Comparison of ENCODE assay signal across 22 cellular contexts in the genomic region with DNA sequence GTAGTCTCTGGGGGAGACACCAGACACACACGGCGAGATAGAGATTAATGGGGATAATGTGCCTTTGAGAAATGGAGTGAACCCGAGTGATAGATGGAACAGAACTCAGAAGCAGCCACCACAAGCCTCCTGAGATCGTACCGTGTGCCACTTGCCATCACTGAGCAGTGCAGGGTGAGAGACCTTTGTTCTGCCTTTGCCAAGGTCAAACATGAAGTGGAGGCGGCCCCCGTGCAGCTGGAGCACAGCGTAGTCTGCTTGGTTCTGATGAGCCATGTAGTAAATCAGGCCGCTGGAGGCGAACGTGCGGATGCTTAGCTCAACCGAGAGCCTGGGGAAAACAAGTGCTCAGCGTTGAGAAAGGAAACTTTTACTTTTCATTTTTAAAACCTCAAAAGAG.
"Had no signal": no experiment of that assay in that cellular context is flagged by ENCODE, and none has a peak within 500 bp of the region (broad histone marks: within the 10 kb centered on the region; RNA-seq: fewer than 3 reads in every experiment).

No MANE protein-coding gene starts in this region.

- H3K9ac ChIP-seq: neural progenitor cell had no signal

- H3K27ac Mint-ChIP-seq: activated B cell treated with CpG ODN at 0.5 μM for 24 hours; activated naive CD8-positive, alpha-beta T cell treated with anti-CD3 and anti-CD28 coated beads for 36 hours; memory B cell; stimulated activated naive CD8-positive, alpha-beta T cell treated with anti-CD3 and anti-CD28 coated beads, Interleukin-15, Interleukin-2, amounts not matched to agents 100 ng/mL and 50 ng/mL, for 24 hours had no signal

- H3K27me3 Mint-ChIP-seq: activated B cell treated with CpG ODN at 0.5 μM for 24 hours; memory B cell; stimulated activated naive CD8-positive, alpha-beta T cell treated with anti-CD3 and anti-CD28 coated beads, Interleukin-15, Interleukin-2, amounts not matched to agents 100 ng/mL and 50 ng/mL, for 24 hours had no signal

- H3K9me3 Mint-ChIP-seq: activated B cell treated with CpG ODN at 0.5 μM for 24 hours; neural progenitor cell; stimulated activated naive CD8-positive, alpha-beta T cell treated with anti-CD3 and anti-CD28 coated beads, Interleukin-15, Interleukin-2, amounts not matched to agents 100 ng/mL and 50 ng/mL, for 24 hours had no signal

- H3K36me3 ChIP-seq: gastroesophageal sphincter, prostate gland, tibial nerve, uterus had no signal

- H3K4me3 ChIP-seq: coronary artery, gastroesophageal sphincter, neural progenitor cell, prostate gland, tibial nerve, uterus had no signal

- H3K4me1 Mint-ChIP-seq: activated B cell treated with CpG ODN at 0.5 μM for 24 hours; activated naive CD8-positive, alpha-beta T cell treated with anti-CD3 and anti-CD28 coated beads for 36 hours; memory B cell had no signal

- H3K4me3 Mint-ChIP-seq: activated B cell treated with CpG ODN at 0.5 μM for 24 hours; activated naive CD8-positive, alpha-beta T cell treated with anti-CD3 and anti-CD28 coated beads for 36 hours; activated T-cell treated with anti-CD3 and anti-CD28 coated beads, Interleukin-2, amount 50 U/mL, for 4 hours; memory B cell; neural progenitor cell; stimulated activated naive CD8-positive, alpha-beta T cell treated with anti-CD3 and anti-CD28 coated beads, Interleukin-15, Interleukin-2, amounts not matched to agents 100 ng/mL and 50 ng/mL, for 24 hours had no signal

- H3K27ac ChIP-seq: coronary artery, gastroesophageal sphincter, prostate gland, tibial nerve, uterus had no signal

- H3K27me3 ChIP-seq: neural progenitor cell, tibial nerve, uterus had no signal

- H3K36me3 Mint-ChIP-seq: activated naive CD8-positive, alpha-beta T cell treated with anti-CD3 and anti-CD28 coated beads for 36 hours; memory B cell had no signal

- H3K4me1 ChIP-seq: gastroesophageal sphincter, prostate gland, tibial nerve, uterus had no signal

- FAIRE-seq: bronchial epithelial cell, islet of Langerhans had no signal

- H3K9me3 ChIP-seq: gastroesophageal sphincter, prostate gland, tibial nerve, uterus had no signal

- ATAC-seq: activated T-cell treated with anti-CD3 and anti-CD28 coated beads, Interleukin-2, amount 50 U/mL, for 4 hours; gastroesophageal sphincter; left cardiac atrium had no signal

- DNase-seq: activated B cell treated with CpG ODN at 0.5 μM for 24 hours; activated CD4-positive, alpha-beta T cell treated with anti-CD3 and anti-CD28 coated beads for 4 hours; activated CD4-positive, alpha-beta T cell treated with anti-CD3 and anti-CD28 coated beads, Interleukin-2, amount 50 U/mL, for 48 hours; activated CD8-positive, alpha-beta memory T cell treated with anti-CD3 and anti-CD28 coated beads, Interleukin-2, amount 50 U/mL, for 48 hours; activated naive CD4-positive, alpha-beta T cell treated with Interleukin-2 at 50 U/mL for 16 hours; activated naive CD8-positive, alpha-beta T cell treated with anti-CD3 and anti-CD28 coated beads for 36 hours; activated T-cell treated with anti-CD3 and anti-CD28 coated beads, Interleukin-2, amount 50 U/mL, for 4 hours; head of caudate nucleus; hypothalamus; left cardiac atrium; stimulated activated CD4-positive, alpha-beta T cell treated with anti-CD3 and anti-CD28 coated beads, Interleukin-4, amount 100 ng/mL, for 4 hours; T1000; uterus had no signal

- H2AFZ ChIP-seq: neural progenitor cell had no signal
